1 cellular context compared by ENCODE assay signal in the genomic region with DNA sequence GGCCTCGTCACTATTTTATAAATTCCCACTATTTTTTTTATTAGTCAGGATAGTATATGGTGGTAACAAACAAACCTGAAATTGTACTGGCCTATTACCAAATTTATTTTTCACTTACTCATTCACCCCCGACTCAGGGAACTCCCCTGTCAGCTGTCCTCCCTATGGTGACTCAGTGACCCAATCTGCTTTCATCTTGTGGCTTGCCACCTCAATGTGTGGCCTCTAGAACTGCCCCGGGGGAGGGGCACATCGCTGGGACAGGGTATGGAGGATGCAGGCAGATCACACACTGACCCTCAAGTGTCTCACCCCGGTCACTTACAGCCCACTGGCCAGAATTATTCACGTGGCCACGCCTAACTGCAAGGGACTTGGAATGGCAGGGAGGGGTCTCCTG.
TF ChIP-seq lines count a peak whose summit lies in the region.

No MANE protein-coding gene starts in this region.

TF ChIP-seq in HepG2, 621 proteins besides CTCF, POLR2A, EP300 and RAD21 (continued from another document):
- TF ChIP-seq, protein P1, sequence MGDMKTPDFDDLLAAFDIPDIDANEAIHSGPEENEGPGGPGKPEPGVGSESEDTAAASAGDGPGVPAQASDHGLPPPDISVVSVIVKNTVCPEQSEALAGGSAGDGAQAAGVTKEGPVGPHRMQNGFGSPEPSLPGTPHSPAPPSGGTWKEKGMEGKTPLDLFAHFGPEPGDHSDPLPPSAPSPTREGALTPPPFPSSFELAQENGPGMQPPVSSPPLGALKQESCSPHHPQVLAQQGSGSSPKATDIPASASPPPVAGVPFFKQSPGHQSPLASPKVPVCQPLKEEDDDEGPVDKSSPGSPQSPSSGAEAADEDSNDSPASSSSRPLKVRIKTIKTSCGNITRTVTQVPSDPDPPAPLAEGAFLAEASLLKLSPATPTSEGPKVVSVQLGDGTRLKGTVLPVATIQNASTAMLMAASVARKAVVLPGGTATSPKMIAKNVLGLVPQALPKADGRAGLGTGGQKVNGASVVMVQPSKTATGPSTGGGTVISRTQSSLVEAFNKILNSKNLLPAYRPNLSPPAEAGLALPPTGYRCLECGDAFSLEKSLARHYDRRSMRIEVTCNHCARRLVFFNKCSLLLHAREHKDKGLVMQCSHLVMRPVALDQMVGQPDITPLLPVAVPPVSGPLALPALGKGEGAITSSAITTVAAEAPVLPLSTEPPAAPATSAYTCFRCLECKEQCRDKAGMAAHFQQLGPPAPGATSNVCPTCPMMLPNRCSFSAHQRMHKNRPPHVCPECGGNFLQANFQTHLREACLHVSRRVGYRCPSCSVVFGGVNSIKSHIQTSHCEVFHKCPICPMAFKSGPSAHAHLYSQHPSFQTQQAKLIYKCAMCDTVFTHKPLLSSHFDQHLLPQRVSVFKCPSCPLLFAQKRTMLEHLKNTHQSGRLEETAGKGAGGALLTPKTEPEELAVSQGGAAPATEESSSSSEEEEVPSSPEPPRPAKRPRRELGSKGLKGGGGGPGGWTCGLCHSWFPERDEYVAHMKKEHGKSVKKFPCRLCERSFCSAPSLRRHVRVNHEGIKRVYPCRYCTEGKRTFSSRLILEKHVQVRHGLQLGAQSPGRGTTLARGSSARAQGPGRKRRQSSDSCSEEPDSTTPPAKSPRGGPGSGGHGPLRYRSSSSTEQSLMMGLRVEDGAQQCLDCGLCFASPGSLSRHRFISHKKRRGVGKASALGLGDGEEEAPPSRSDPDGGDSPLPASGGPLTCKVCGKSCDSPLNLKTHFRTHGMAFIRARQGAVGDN (CRISPR knock-in tag; IDR thresholded peaks at IDR 0.05) = no peak
- TF ChIP-seq ZNF101 (CRISPR knock-in tag; IDR thresholded peaks at IDR 0.05; ENCODE audit: borderline replicate concordance, low read depth) (no peak), ZSCAN20 (CRISPR knock-in tag; IDR thresholded peaks at IDR 0.05; ENCODE audit: borderline replicate concordance) (no peak), ARNT2 (CRISPR knock-in tag; IDR thresholded peaks at IDR 0.05; ENCODE audit: low read depth) (no peak), ZNF883 (CRISPR knock-in tag; IDR thresholded peaks at IDR 0.05; ENCODE audit: not compliant biosample characterization) (no peak), ZNF430 (CRISPR knock-in tag; IDR thresholded peaks at IDR 0.05) (no peak)
- TF ChIP-seq, protein P2, sequence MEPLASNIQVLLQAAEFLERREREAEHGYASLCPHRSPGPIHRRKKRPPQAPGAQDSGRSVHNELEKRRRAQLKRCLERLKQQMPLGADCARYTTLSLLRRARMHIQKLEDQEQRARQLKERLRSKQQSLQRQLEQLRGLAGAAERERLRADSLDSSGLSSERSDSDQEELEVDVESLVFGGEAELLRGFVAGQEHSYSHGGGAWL (CRISPR knock-in tag; IDR thresholded peaks at IDR 0.05) = peak; percentile 33; the same call in 1 of the 2 replicates
- TF ChIP-seq, protein P3, sequence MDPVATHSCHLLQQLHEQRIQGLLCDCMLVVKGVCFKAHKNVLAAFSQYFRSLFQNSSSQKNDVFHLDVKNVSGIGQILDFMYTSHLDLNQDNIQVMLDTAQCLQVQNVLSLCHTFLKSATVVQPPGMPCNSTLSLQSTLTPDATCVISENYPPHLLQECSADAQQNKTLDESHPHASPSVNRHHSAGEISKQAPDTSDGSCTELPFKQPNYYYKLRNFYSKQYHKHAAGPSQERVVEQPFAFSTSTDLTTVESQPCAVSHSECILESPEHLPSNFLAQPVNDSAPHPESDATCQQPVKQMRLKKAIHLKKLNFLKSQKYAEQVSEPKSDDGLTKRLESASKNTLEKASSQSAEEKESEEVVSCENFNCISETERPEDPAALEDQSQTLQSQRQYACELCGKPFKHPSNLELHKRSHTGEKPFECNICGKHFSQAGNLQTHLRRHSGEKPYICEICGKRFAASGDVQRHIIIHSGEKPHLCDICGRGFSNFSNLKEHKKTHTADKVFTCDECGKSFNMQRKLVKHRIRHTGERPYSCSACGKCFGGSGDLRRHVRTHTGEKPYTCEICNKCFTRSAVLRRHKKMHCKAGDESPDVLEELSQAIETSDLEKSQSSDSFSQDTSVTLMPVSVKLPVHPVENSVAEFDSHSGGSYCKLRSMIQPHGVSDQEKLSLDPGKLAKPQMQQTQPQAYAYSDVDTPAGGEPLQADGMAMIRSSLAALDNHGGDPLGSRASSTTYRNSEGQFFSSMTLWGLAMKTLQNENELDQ (CRISPR knock-in tag; IDR thresholded peaks at IDR 0.05; ENCODE audit: borderline replicate concordance) = no peak
- TF ChIP-seq, protein P4, sequence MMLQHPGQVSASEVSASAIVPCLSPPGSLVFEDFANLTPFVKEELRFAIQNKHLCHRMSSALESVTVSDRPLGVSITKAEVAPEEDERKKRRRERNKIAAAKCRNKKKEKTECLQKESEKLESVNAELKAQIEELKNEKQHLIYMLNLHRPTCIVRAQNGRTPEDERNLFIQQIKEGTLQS (CRISPR knock-in tag; IDR thresholded peaks at IDR 0.05) = no peak
